Comparison of ENCODE assay signal across 8 cellular contexts in the genomic region with DNA sequence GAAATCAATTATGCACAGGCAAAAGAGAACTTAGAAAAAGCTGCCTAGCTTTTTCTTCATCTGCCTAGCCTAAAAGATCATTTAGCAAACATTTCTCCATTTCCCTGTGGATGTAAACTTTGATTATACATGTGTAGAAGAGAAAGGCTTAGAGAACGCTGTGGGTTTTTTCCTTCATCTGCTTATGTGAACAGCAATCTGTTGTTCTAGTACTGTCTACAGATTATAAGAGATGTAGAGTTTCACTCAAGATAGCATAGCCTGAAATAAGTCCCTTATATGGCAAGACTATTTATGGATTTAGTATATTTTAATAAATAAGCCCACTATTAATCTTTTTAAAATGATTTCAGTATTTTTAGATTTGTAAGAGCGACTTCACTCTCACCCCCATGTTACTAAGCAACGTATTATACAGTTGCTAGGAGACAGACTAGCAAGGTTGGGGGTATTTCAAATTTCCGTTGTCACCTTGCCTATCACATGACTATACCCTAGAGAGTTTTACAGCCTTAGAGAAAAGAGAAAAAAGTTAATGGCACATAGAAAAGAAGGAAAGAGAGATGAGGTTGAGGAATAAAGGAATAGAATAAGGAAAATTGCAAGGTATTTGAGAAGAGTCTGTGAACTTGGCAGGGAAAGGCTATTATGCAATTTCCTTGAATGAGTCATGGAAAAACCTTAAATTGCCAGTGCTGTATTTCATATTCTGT. TPM values are rescaled to one million over a fixed set of nuclear protein-coding genes. Genes with fewer than 3 reads are reported as not detected.
DNase-seq lines count a peak whose midpoint lies in the region; ATAC-seq and TF ChIP-seq lines count a peak whose summit lies in the region.

No MANE protein-coding gene starts in this region.

- H3K79me2 ChIP-seq in Karpas-422 (ENCODE audit: low read length) = no peaks in the 10 kb centered on the region
- H3K79me2 ChIP-seq in OCI-LY7 (ENCODE audit: insufficient read depth, low read depth, low read length) = no peaks in the 10 kb centered on the region

- H3K9ac ChIP-seq in Karpas-422 (ENCODE audit: low read length) = peak overlapping the region; percentile 47; the same call in 1 of the 2 replicates

- CTCF ChIA-PET in OCI-LY7 (lab: Charles Lee; ENCODE audit: unreplicated experiment) = no interaction called here

- H3K9me2 ChIP-seq in Karpas-422 (replicated peaks; ENCODE audit: insufficient read depth, low read length) (no peaks in the 10 kb centered on the region), OCI-LY7 (ENCODE audit: insufficient read depth, low read length) (no peaks in the 10 kb centered on the region)

- H3K9me3 ChIP-seq in Karpas-422 (ENCODE audit: low read length) = no peaks in the 10 kb centered on the region
- H3K9me3 ChIP-seq in OCI-LY7 (ENCODE audit: low read length) = no peaks in the 10 kb centered on the region

- DNase-seq in DMS 273 treated with DMSO at 0.1 percent for 48 hours (lab: John Stamatoyannopoulos, UW) (peak; percentile 78), Karpas-422 (peak; percentile 87), OCI-LY7 (ENCODE audit: low spot score) (peak; percentile 64), kidney glomerular epithelial cell (lab: John Stamatoyannopoulos, UW) (peak; percentile 65), occipital lobe (lab: John Stamatoyannopoulos, UW) (no peak)
- DNase-seq in central memory CD8-positive, alpha-beta T cell (ENCODE audit: low spot score in 2 of 2) = no peak
- DNase-seq in stimulated activated naive CD8-positive, alpha-beta T cell treated with anti-CD3 and anti-CD28 coated beads, Interleukin-15, amount 100 ng/mL, for 72 hours = no peak

- H2AFZ ChIP-seq in Karpas-422 (ENCODE audit: low read length) = peak overlapping the region; percentile 94; the same call in 1 of the 2 replicates
- H2AFZ ChIP-seq in OCI-LY7 (ENCODE audit: low read length) = peak overlapping the region; percentile 69

- H3K27ac Mint-ChIP-seq in central memory CD8-positive, alpha-beta T cell (ENCODE audit: low read depth) = peak overlapping the region; percentile 60
- peak overlapping the region; percentile 27 to 96 for H3K27ac Mint-ChIP-seq in stimulated activated naive CD8-positive, alpha-beta T cell treated with anti-CD3 and anti-CD28 coated beads, Interleukin-15, amount 100 ng/mL, for 72 hours

- BruUV-seq in OCI-LY7 (replicated peaks; lab: Mats Ljungman, UMichigan) = no TSS peak

- peak overlapping the region; percentile 75 for H3K27ac ChIP-seq in Karpas-422 (ENCODE audit: low read length)
- no peak overlapping the region for H3K27ac ChIP-seq in OCI-LY7 (ENCODE audit: low read depth, low read length, poor library complexity, severe bottlenecking)

- no peaks in the 10 kb centered on the region for H3K36me3 Mint-ChIP-seq in central memory CD8-positive, alpha-beta T cell (ENCODE audit: insufficient read depth)

- H3K36me3 ChIP-seq in Karpas-422 (ENCODE audit: insufficient read depth, low read length) (no peaks in the 10 kb centered on the region), OCI-LY7 (ENCODE audit: insufficient read depth, low read length) (no peaks in the 10 kb centered on the region)

- H3K4me3 ChIP-seq in Karpas-422 (ENCODE audit: low read length) (0 out of 2 replicates have a peak overlapping the region, but pooled peaks have one; percentile 35), OCI-LY7 (ENCODE audit: low read depth, low read length, poor library complexity, severe bottlenecking) (no peak overlapping the region)

- POLR2A ChIA-PET in OCI-LY7 (lab: Charles Lee) = interaction anchor here (3.9 kb wide), 1 partner anchor 12 kb away, joined by 18 read pairs; the partner anchor contains the start of gene TUBA1A

- H3K4me1 Mint-ChIP-seq in central memory CD8-positive, alpha-beta T cell = peaks cover 7% of the 10 kb centered on the region
- H3K4me1 Mint-ChIP-seq in stimulated activated naive CD8-positive, alpha-beta T cell treated with anti-CD3 and anti-CD28 coated beads, Interleukin-15, amount 100 ng/mL, for 72 hours = peaks cover 16% of the 10 kb centered on the region

- no peaks in the 10 kb centered on the region for H3K27me3 ChIP-seq in Karpas-422 (ENCODE audit: low read length)

- no peaks in the 10 kb centered on the region for H3K9me3 Mint-ChIP-seq in central memory CD8-positive, alpha-beta T cell
- H3K9me3 Mint-ChIP-seq in stimulated activated naive CD8-positive, alpha-beta T cell treated with anti-CD3 and anti-CD28 coated beads, Interleukin-15, amount 100 ng/mL, for 72 hours = no peaks in the 10 kb centered on the region

- no peak for TF ChIP-seq CTCF in OCI-LY7 (conservative IDR thresholded peaks at IDR 0.05; ENCODE audit: low read length)

- intact Hi-C loops in OCI-LY7 (cut with micrococcal nuclease; ENCODE audit: unreplicated experiment) = no loop called here

- peak; percentile 98 for ATAC-seq in central memory CD8-positive, alpha-beta T cell (replicated peaks; ENCODE audit: extremely low read depth, poor library complexity, severe bottlenecking)
- ATAC-seq in stimulated activated naive CD8-positive, alpha-beta T cell treated with anti-CD3 and anti-CD28 coated beads, Interleukin-15, amount 100 ng/mL, for 72 hours = peak; percentile 92
- ATAC-seq in GM18907 (IDR thresholded peaks at IDR 0.05; ENCODE audit: unreplicated experiment) = no peak

- H3K4me1 ChIP-seq in Karpas-422 (ENCODE audit: low read length) (peaks cover 33% of the 10 kb centered on the region), OCI-LY7 (ENCODE audit: insufficient read depth, low read length, poor library complexity, severe bottlenecking) (peaks cover 16% of the 10 kb centered on the region)

- peak overlapping the region; percentile 70 for H3K4me2 ChIP-seq in Karpas-422 (ENCODE audit: low read depth, low read length, poor library complexity, severe bottlenecking)
- peak overlapping the region; percentile 45 for H3K4me2 ChIP-seq in OCI-LY7 (ENCODE audit: low read length)

- no peaks in the 10 kb centered on the region for H4K20me1 ChIP-seq in Karpas-422 (ENCODE audit: insufficient read depth, low read depth, low read length)
- no peaks in the 10 kb centered on the region for H4K20me1 ChIP-seq in OCI-LY7 (ENCODE audit: insufficient read depth, low read length)

- no peaks in the 10 kb centered on the region for H3K27me3 Mint-ChIP-seq in central memory CD8-positive, alpha-beta T cell
- H3K27me3 Mint-ChIP-seq in stimulated activated naive CD8-positive, alpha-beta T cell treated with anti-CD3 and anti-CD28 coated beads, Interleukin-15, amount 100 ng/mL, for 72 hours = no peaks in the 10 kb centered on the region

- no peak overlapping the region for H3K4me3 Mint-ChIP-seq in central memory CD8-positive, alpha-beta T cell
- peak overlapping the region; percentile 67 to 76 for H3K4me3 Mint-ChIP-seq in stimulated activated naive CD8-positive, alpha-beta T cell treated with anti-CD3 and anti-CD28 coated beads, Interleukin-15, amount 100 ng/mL, for 72 hours

RNA-seq across cellular contexts. Expression of gene TUBA1A, which starts 12.2 kb away (rescaled TPM):
- 126 and 139 TPM in 2 replicates for total RNA-seq in Karpas-422 (2014; rRNA removed; shearing (Covaris generic); ENCODE audit: low replicate concordance)
- total RNA-seq in OCI-LY7 (2014; rRNA removed; shearing (Covaris generic)) = 189 and 214 TPM in 2 replicates
- total RNA-seq in OCI-LY7 (2022) (136 and 159 TPM in 2 replicates), occipital lobe (9,948 TPM)

Comparison
In these comparisons a context has a peak if more than half of its experiments do, and no peak if none do; other contexts are left out.
1. DNase-seq: peak in DMS 273 treated with DMSO at 0.1 percent for 48 hours (single experiment), Karpas-422 (single experiment), OCI-LY7 (single experiment) and kidney glomerular epithelial cell (single experiment); none in central memory CD8-positive, alpha-beta T cell (0 of 2), stimulated activated naive CD8-positive, alpha-beta T cell treated with anti-CD3 and anti-CD28 coated beads, Interleukin-15, amount 100 ng/mL, for 72 hours (0 of 2) and occipital lobe (single experiment).
2. RNA of gene TUBA1A, which starts 12.2 kb away (total RNA-seq): 9,948 TPM in occipital lobe (single experiment); 136 to 214 TPM in OCI-LY7 and 126 to 139 TPM in Karpas-422; every median in the first group is over 10 times any median in the second.